ENCODE assay signal across 1 cellular context in the genomic region with DNA sequence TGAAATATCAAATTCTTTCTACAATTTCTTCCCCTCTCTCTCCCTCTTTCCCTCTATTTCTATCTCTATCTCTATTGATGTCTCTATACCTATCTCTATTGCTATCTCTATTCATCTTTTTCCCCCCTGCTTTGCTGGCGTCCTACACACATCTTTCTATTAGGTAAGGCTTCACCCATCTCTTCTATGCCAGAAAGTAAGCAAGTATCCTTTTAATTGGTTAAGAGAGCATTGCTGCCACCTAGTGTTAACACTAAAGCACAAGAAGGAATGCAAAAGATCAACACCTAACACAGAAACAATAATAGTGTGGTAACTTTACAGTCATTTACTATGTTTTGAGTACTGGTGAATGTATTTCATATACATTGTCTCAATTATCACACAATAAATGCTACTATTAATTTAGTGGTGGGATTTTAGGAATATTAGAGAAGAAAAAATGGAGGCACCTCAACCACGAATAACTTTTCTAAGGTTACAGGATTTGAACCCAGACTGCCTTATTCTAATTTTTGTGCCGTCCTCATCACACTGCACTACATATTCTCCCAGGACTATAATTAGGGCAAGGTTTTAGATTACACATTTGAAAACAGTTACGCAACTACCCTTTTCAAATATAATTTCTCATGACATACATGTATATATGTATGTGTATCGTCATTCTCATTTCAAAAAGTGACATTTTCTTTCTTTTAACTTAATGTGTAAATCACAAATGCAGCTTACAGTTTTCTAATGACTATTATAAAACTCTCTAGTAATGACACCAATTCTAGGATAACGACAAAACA.
TF ChIP-seq lines count a peak whose summit lies in the region.

No MANE protein-coding gene starts in this region.

TF ChIP-seq in H1, 55 proteins besides CTCF, POLR2A, EP300 and RAD21:
- TF ChIP-seq, protein P1, sequence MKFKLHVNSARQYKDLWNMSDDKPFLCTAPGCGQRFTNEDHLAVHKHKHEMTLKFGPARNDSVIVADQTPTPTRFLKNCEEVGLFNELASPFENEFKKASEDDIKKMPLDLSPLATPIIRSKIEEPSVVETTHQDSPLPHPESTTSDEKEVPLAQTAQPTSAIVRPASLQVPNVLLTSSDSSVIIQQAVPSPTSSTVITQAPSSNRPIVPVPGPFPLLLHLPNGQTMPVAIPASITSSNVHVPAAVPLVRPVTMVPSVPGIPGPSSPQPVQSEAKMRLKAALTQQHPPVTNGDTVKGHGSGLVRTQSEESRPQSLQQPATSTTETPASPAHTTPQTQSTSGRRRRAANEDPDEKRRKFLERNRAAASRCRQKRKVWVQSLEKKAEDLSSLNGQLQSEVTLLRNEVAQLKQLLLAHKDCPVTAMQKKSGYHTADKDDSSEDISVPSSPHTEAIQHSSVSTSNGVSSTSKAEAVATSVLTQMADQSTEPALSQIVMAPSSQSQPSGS (IDR thresholded peaks at IDR 0.05; ENCODE audit: low read length) = no peak
- TF ChIP-seq ASH2L (IDR thresholded peaks at IDR 0.05; ENCODE audit: low read length) = no peak
- TF ChIP-seq TEAD4 (IDR thresholded peaks at IDR 0.05; ENCODE audit: low read depth, low read length) = no peak
- no peak for TF ChIP-seq SIRT6 (IDR thresholded peaks at IDR 0.05; ENCODE audit: low read length)
- no peak for TF ChIP-seq KDM1A (IDR thresholded peaks at IDR 0.05; ENCODE audit: borderline replicate concordance, low read length)
